Comparison of ENCODE assay signal across 1 cellular context in genomic region chr17:29588561-29589411, GRCh38.
TF ChIP-seq lines count a peak whose summit lies in the region.

No MANE protein-coding gene starts in this region.

TF ChIP-seq in HEK293, 187 proteins besides CTCF, POLR2A, EP300 and RAD21 (continued from another document):
- TF ChIP-seq PRDM2 (tag by site-specific recombination; IDR thresholded peaks at IDR 0.05; ENCODE audit: borderline replicate concordance) (no peak), ZNF785 (tag by site-specific recombination; IDR thresholded peaks at IDR 0.05) (no peak), ZBTB1 (tag by site-specific recombination; IDR thresholded peaks at IDR 0.05) (no peak), ZNF513 (tag by site-specific recombination; IDR thresholded peaks at IDR 0.05) (no peak), ZNF529 (tag by site-specific recombination; IDR thresholded peaks at IDR 0.05; ENCODE audit: insufficient replicate concordance) (no peak), ZNF548 (tag by site-specific recombination; IDR thresholded peaks at IDR 0.05) (no peak), ZFP69B (tag by site-specific recombination; IDR thresholded peaks at IDR 0.05) (0 out of 2 replicates have a peak, but pooled peaks have one; percentile 24), ZNF521 (tag by site-specific recombination; IDR thresholded peaks at IDR 0.05) (no peak), ZNF132 (tag by site-specific recombination; IDR thresholded peaks at IDR 0.05; ENCODE audit: borderline replicate concordance) (no peak), EGR2 (tag by site-specific recombination; IDR thresholded peaks at IDR 0.05; ENCODE audit: low read depth) (peak; percentile 96), ZNF670 (tag by site-specific recombination; IDR thresholded peaks at IDR 0.05; ENCODE audit: low read depth) (no peak), ZNF394 (tag by site-specific recombination; IDR thresholded peaks at IDR 0.05; ENCODE audit: borderline replicate concordance) (peak; percentile 78; the same call in 1 of the 2 replicates), IKZF3 (tag by site-specific recombination; IDR thresholded peaks at IDR 0.05) (no peak), ZSCAN23 (tag by site-specific recombination; IDR thresholded peaks at IDR 0.05) (no peak), ZNF76 (tag by site-specific recombination; IDR thresholded peaks at IDR 0.05; ENCODE audit: borderline replicate concordance, low read depth) (no peak), ZNF10 (tag by site-specific recombination; IDR thresholded peaks at IDR 0.05) (no peak), ZNF610 (tag by site-specific recombination; IDR thresholded peaks at IDR 0.05; ENCODE audit: borderline replicate concordance) (no peak), ZNF155 (tag by site-specific recombination; IDR thresholded peaks at IDR 0.05) (no peak), GLIS1 (tag by site-specific recombination; IDR thresholded peaks at IDR 0.05) (peak; percentile 94), ZNF747 (tag by site-specific recombination; IDR thresholded peaks at IDR 0.05) (no peak), ZNF266 (tag by site-specific recombination; IDR thresholded peaks at IDR 0.05; ENCODE audit: low read depth) (no peak), ZNF221 (tag by site-specific recombination; IDR thresholded peaks at IDR 0.05; ENCODE audit: borderline replicate concordance) (no peak), ZNF677 (tag by site-specific recombination; IDR thresholded peaks at IDR 0.05) (0 out of 2 replicates have a peak, but pooled peaks have one; percentile 54), ZNF311 (tag by site-specific recombination; IDR thresholded peaks at IDR 0.05; ENCODE audit: borderline replicate concordance) (no peak)
- TF ChIP-seq, protein P1, sequence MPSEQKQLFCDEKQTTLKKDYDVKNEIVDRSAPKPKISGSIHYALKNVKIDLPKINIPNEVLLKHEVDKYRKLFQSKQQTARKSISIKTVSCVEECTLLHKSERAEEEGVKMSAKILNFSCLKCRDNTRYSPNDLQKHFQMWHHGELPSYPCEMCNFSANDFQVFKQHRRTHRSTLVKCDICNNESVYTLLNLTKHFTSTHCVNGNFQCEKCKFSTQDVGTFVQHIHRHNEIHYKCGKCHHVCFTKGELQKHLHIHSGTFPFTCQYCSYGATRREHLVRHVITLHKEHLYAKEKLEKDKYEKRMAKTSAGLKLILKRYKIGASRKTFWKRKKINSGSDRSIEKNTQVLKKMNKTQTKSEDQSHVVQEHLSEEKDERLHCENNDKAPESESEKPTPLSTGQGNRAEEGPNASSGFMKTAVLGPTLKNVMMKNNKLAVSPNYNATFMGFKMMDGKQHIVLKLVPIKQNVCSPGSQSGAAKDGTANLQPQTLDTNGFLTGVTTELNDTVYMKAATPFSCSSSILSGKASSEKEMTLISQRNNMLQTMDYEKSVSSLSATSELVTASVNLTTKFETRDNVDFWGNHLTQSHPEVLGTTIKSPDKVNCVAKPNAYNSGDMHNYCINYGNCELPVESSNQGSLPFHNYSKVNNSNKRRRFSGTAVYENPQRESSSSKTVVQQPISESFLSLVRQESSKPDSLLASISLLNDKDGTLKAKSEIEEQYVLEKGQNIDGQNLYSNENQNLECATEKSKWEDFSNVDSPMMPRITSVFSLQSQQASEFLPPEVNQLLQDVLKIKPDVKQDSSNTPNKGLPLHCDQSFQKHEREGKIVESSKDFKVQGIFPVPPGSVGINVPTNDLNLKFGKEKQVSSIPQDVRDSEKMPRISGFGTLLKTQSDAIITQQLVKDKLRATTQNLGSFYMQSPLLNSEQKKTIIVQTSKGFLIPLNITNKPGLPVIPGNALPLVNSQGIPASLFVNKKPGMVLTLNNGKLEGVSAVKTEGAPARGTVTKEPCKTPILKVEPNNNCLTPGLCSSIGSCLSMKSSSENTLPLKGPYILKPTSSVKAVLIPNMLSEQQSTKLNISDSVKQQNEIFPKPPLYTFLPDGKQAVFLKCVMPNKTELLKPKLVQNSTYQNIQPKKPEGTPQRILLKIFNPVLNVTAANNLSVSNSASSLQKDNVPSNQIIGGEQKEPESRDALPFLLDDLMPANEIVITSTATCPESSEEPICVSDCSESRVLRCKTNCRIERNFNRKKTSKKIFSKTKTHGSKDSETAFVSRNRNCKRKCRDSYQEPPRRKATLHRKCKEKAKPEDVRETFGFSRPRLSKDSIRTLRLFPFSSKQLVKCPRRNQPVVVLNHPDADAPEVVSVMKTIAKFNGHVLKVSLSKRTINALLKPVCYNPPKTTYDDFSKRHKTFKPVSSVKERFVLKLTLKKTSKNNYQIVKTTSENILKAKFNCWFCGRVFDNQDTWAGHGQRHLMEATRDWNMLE (tag by site-specific recombination; conservative IDR thresholded peaks at IDR 0.05; ENCODE audit: low read depth), result no peak
- TF ChIP-seq, protein P2, sequence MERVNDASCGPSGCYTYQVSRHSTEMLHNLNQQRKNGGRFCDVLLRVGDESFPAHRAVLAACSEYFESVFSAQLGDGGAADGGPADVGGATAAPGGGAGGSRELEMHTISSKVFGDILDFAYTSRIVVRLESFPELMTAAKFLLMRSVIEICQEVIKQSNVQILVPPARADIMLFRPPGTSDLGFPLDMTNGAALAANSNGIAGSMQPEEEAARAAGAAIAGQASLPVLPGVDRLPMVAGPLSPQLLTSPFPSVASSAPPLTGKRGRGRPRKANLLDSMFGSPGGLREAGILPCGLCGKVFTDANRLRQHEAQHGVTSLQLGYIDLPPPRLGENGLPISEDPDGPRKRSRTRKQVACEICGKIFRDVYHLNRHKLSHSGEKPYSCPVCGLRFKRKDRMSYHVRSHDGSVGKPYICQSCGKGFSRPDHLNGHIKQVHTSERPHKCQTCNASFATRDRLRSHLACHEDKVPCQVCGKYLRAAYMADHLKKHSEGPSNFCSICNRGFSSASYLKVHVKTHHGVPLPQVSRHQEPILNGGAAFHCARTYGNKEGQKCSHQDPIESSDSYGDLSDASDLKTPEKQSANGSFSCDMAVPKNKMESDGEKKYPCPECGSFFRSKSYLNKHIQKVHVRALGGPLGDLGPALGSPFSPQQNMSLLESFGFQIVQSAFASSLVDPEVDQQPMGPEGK (tag by site-specific recombination; IDR thresholded peaks at IDR 0.05), result peak; percentile 89
- TF ChIP-seq, protein P3, sequence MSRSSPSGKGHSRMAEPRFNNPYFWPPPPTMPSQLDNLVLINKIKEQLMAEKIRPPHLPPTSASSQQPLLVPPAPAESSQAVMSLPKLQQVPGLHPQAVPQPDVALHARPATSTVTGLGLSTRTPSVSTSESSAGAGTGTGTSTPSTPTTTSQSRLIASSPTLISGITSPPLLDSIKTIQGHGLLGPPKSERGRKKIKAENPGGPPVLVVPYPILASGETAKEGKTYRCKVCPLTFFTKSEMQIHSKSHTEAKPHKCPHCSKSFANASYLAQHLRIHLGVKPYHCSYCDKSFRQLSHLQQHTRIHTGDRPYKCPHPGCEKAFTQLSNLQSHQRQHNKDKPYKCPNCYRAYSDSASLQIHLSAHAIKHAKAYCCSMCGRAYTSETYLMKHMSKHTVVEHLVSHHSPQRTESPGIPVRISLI (tag by site-specific recombination; IDR thresholded peaks at IDR 0.05), result no peak
- TF ChIP-seq, protein P4, sequence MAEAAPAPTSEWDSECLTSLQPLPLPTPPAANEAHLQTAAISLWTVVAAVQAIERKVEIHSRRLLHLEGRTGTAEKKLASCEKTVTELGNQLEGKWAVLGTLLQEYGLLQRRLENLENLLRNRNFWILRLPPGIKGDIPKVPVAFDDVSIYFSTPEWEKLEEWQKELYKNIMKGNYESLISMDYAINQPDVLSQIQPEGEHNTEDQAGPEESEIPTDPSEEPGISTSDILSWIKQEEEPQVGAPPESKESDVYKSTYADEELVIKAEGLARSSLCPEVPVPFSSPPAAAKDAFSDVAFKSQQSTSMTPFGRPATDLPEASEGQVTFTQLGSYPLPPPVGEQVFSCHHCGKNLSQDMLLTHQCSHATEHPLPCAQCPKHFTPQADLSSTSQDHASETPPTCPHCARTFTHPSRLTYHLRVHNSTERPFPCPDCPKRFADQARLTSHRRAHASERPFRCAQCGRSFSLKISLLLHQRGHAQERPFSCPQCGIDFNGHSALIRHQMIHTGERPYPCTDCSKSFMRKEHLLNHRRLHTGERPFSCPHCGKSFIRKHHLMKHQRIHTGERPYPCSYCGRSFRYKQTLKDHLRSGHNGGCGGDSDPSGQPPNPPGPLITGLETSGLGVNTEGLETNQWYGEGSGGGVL (tag by site-specific recombination; IDR thresholded peaks at IDR 0.05), result peak; percentile 77
TF ChIP-seq in HEK293: peak in this region for 27.
